In genomic region chr19:1846517-1847205, GRCh38 we compare ENCODE assay signal across 9 cellular contexts. TPM values are rescaled to one million over a fixed set of nuclear protein-coding genes. Genes with fewer than 3 reads are reported as not detected.
DNase-seq lines count a peak whose midpoint lies in the region; ATAC-seq and TF ChIP-seq lines count a peak whose summit lies in the region.
"Had no signal": no experiment of that assay in that cellular context is flagged by ENCODE, and none has a peak within 500 bp of the region (broad histone marks: within the 10 kb centered on the region; RNA-seq: fewer than 3 reads in every experiment).

No MANE protein-coding gene starts in this region.

- CTCF ChIA-PET in activated CD4-positive, alpha-beta T cell treated with anti-CD3 and anti-CD28 coated beads, Interleukin-2, amount 10 ng/mL, durations not matched to agents 7 days and 5 days (lab: Charles Lee) = interaction anchor here (0.8 to 2.2 kb wide), 3 partner anchors 8 to 20 kb away, joined by 3 to 9 read pairs (median 5); no protein-coding TSS in a partner anchor

- intact Hi-C loops in activated T-helper 1 cell treated with anti-CD3 and anti-CD28 coated beads, Interleukin-12 subunit alpha, Interleukin-12 subunit beta, Interleukin-2, Interleukin-4 antibody, amounts not matched to agents 30 ng/mL and 10 ng/mL and 1 ng/mL, durations not matched to agents 14 hours and 24 hours and 36 hours (cut with micrococcal nuclease) = no loop called here

- H3K9me3 ChIP-seq in iPS-18c (ENCODE audit: control insufficient read depth, insufficient read depth, low read length) = no peaks in the 10 kb centered on the region

- peak overlapping the region; percentile 86 for H3K4me3 Mint-ChIP-seq in activated CD4-positive, alpha-beta T cell treated with anti-CD3 and anti-CD28 coated beads, Interleukin-2, amount 10 ng/mL, durations not matched to agents 7 days and 5 days
- H3K4me3 Mint-ChIP-seq in activated T-helper 1 cell treated with anti-CD3 and anti-CD28 coated beads, Interleukin-12 subunit alpha, Interleukin-12 subunit beta, Interleukin-2, Interleukin-4 antibody, amounts not matched to agents 30 ng/mL and 10 ng/mL and 1 ng/mL, durations not matched to agents 14 hours and 24 hours and 36 hours = peak overlapping the region; percentile 92
- H3K4me3 Mint-ChIP-seq in stimulated activated naive CD8-positive, alpha-beta T cell treated with anti-CD3 and anti-CD28 coated beads, Interleukin-15, amount 100 ng/mL, for 72 hours = peak overlapping the region; percentile 91 to 94

- no peak for TF ChIP-seq CTCF in GM13976 (IDR thresholded peaks at IDR 0.05; ENCODE audit: borderline replicate concordance, control extremely low read depth, extremely low read depth, insufficient read depth, missing control alignments)

- H3K36me3 Mint-ChIP-seq in activated CD4-positive, alpha-beta T cell treated with anti-CD3 and anti-CD28 coated beads, Interleukin-2, amount 10 ng/mL, durations not matched to agents 7 days and 5 days (ENCODE audit: low read depth) = peaks cover 12% of the 10 kb centered on the region
- peaks cover 8% of the 10 kb centered on the region for H3K36me3 Mint-ChIP-seq in activated T-helper 1 cell treated with anti-CD3 and anti-CD28 coated beads, Interleukin-12 subunit alpha, Interleukin-12 subunit beta, Interleukin-2, Interleukin-4 antibody, amounts not matched to agents 30 ng/mL and 10 ng/mL and 1 ng/mL, durations not matched to agents 14 hours and 24 hours and 36 hours (ENCODE audit: low read depth)

- in situ Hi-C loops in GM13976 (cut with MboI; ENCODE audit: low sequenced_read_pairs, unreplicated experiment) = no loop called here

- POLR2A ChIA-PET in activated CD4-positive, alpha-beta T cell treated with anti-CD3 and anti-CD28 coated beads, Interleukin-2, amount 10 ng/mL, durations not matched to agents 7 days and 5 days (lab: Charles Lee) = no interaction called here

- DNase-seq in activated CD4-positive, alpha-beta T cell treated with anti-CD3 and anti-CD28 coated beads, Interleukin-2, amount 10 ng/mL, durations not matched to agents 7 days and 5 days = no peak
- DNase-seq in activated CD4-positive, alpha-beta T cell treated with anti-CD3 and anti-CD28 coated beads, Interleukin-2, amount 50 U/mL, for 48 hours = no peak
- DNase-seq in activated T-helper 1 cell treated with anti-CD3 and anti-CD28 coated beads, Interleukin-12 subunit alpha, Interleukin-12 subunit beta, Interleukin-2, Interleukin-4 antibody, amounts not matched to agents 30 ng/mL and 10 ng/mL and 1 ng/mL, durations not matched to agents 14 hours and 24 hours and 36 hours (ENCODE audit: low spot score) = no peak
- DNase-seq in stimulated activated naive CD8-positive, alpha-beta T cell treated with anti-CD3 and anti-CD28 coated beads, Interleukin-15, amount 100 ng/mL, for 72 hours = no peak
- no peak for DNase-seq in NCI-H2196 treated with DMSO at 0.1 percent for 48 hours (lab: John Stamatoyannopoulos, UW; ENCODE audit: unreplicated experiment)
- no peak for DNase-seq in GM13976 (ENCODE audit: low spot score)
- DNase-seq: NCI-H2171 treated with DMSO at 0.1 percent for 48 hours had no signal

- H3K27me3 Mint-ChIP-seq in activated CD4-positive, alpha-beta T cell treated with anti-CD3 and anti-CD28 coated beads, Interleukin-2, amount 10 ng/mL, durations not matched to agents 7 days and 5 days = no peaks in the 10 kb centered on the region
- H3K27me3 Mint-ChIP-seq in activated T-helper 1 cell treated with anti-CD3 and anti-CD28 coated beads, Interleukin-12 subunit alpha, Interleukin-12 subunit beta, Interleukin-2, Interleukin-4 antibody, amounts not matched to agents 30 ng/mL and 10 ng/mL and 1 ng/mL, durations not matched to agents 14 hours and 24 hours and 36 hours (ENCODE audit: insufficient read depth) = no peaks in the 10 kb centered on the region
- no peaks in the 10 kb centered on the region for H3K27me3 Mint-ChIP-seq in stimulated activated naive CD8-positive, alpha-beta T cell treated with anti-CD3 and anti-CD28 coated beads, Interleukin-15, amount 100 ng/mL, for 72 hours

- ATAC-seq in stimulated activated naive CD8-positive, alpha-beta T cell treated with anti-CD3 and anti-CD28 coated beads, Interleukin-15, amount 100 ng/mL, for 72 hours = no peak
- ATAC-seq in GM18870 (IDR thresholded peaks at IDR 0.05; ENCODE audit: unreplicated experiment) = no peak

- peaks cover 48% of the 10 kb centered on the region for H3K4me1 Mint-ChIP-seq in activated CD4-positive, alpha-beta T cell treated with anti-CD3 and anti-CD28 coated beads, Interleukin-2, amount 10 ng/mL, durations not matched to agents 7 days and 5 days
- peaks cover 33% of the 10 kb centered on the region for H3K4me1 Mint-ChIP-seq in activated T-helper 1 cell treated with anti-CD3 and anti-CD28 coated beads, Interleukin-12 subunit alpha, Interleukin-12 subunit beta, Interleukin-2, Interleukin-4 antibody, amounts not matched to agents 30 ng/mL and 10 ng/mL and 1 ng/mL, durations not matched to agents 14 hours and 24 hours and 36 hours (ENCODE audit: low read depth)
- H3K4me1 Mint-ChIP-seq in stimulated activated naive CD8-positive, alpha-beta T cell treated with anti-CD3 and anti-CD28 coated beads, Interleukin-15, amount 100 ng/mL, for 72 hours = peaks cover 84% of the 10 kb centered on the region

- H3K27ac Mint-ChIP-seq in activated CD4-positive, alpha-beta T cell treated with anti-CD3 and anti-CD28 coated beads, Interleukin-2, amount 10 ng/mL, durations not matched to agents 7 days and 5 days = peak overlapping the region; percentile 95
- H3K27ac Mint-ChIP-seq in activated T-helper 1 cell treated with anti-CD3 and anti-CD28 coated beads, Interleukin-12 subunit alpha, Interleukin-12 subunit beta, Interleukin-2, Interleukin-4 antibody, amounts not matched to agents 30 ng/mL and 10 ng/mL and 1 ng/mL, durations not matched to agents 14 hours and 24 hours and 36 hours = peak overlapping the region; percentile 98
- peak overlapping the region; percentile 82 to 99 for H3K27ac Mint-ChIP-seq in stimulated activated naive CD8-positive, alpha-beta T cell treated with anti-CD3 and anti-CD28 coated beads, Interleukin-15, amount 100 ng/mL, for 72 hours

- H3K4me3 ChIP-seq in iPS-18c (ENCODE audit: insufficient read depth, low read depth, low read length) = peak overlapping the region; percentile 93

- H3K9me3 Mint-ChIP-seq in activated CD4-positive, alpha-beta T cell treated with anti-CD3 and anti-CD28 coated beads, Interleukin-2, amount 10 ng/mL, durations not matched to agents 7 days and 5 days = no peaks in the 10 kb centered on the region
- no peaks in the 10 kb centered on the region for H3K9me3 Mint-ChIP-seq in activated T-helper 1 cell treated with anti-CD3 and anti-CD28 coated beads, Interleukin-12 subunit alpha, Interleukin-12 subunit beta, Interleukin-2, Interleukin-4 antibody, amounts not matched to agents 30 ng/mL and 10 ng/mL and 1 ng/mL, durations not matched to agents 14 hours and 24 hours and 36 hours
- no peaks in the 10 kb centered on the region for H3K9me3 Mint-ChIP-seq in stimulated activated naive CD8-positive, alpha-beta T cell treated with anti-CD3 and anti-CD28 coated beads, Interleukin-15, amount 100 ng/mL, for 72 hours

RNA-seq across cellular contexts. Expression of gene REXO1, which starts 1.6 kb away (rescaled TPM):
- 10 to 100 TPM; 44.2 to 54.7 TPM for total RNA-seq in activated CD4-positive, alpha-beta T cell treated with anti-CD3 and anti-CD28 coated beads, Interleukin-2, amount 10 ng/mL, durations not matched to agents 7 days and 5 days
- total RNA-seq in activated T-helper 1 cell treated with anti-CD3 and anti-CD28 coated beads, Interleukin-12 subunit alpha, Interleukin-12 subunit beta, Interleukin-2, Interleukin-4 antibody, amounts not matched to agents 30 ng/mL and 10 ng/mL and 1 ng/mL, durations not matched to agents 14 hours and 24 hours and 36 hours = 64.5 and 70.5 TPM in 2 replicates

RNA-seq across cellular contexts. Expression of gene KLF16, which starts 16.7 kb away (rescaled TPM):
- total RNA-seq in activated CD4-positive, alpha-beta T cell treated with anti-CD3 and anti-CD28 coated beads, Interleukin-2, amount 10 ng/mL, durations not matched to agents 7 days and 5 days = 10 to 100 TPM; 24.0 to 25.5 TPM
- 34.5 and 39.1 TPM in 2 replicates for total RNA-seq in activated T-helper 1 cell treated with anti-CD3 and anti-CD28 coated beads, Interleukin-12 subunit alpha, Interleukin-12 subunit beta, Interleukin-2, Interleukin-4 antibody, amounts not matched to agents 30 ng/mL and 10 ng/mL and 1 ng/mL, durations not matched to agents 14 hours and 24 hours and 36 hours

RNA-seq across cellular contexts. Expression of gene ATP8B3, which starts 34.6 kb away (rescaled TPM):
- 10 to 100 TPM; 22.2 to 28.8 TPM for total RNA-seq in activated CD4-positive, alpha-beta T cell treated with anti-CD3 and anti-CD28 coated beads, Interleukin-2, amount 10 ng/mL, durations not matched to agents 7 days and 5 days
- total RNA-seq in activated T-helper 1 cell treated with anti-CD3 and anti-CD28 coated beads, Interleukin-12 subunit alpha, Interleukin-12 subunit beta, Interleukin-2, Interleukin-4 antibody, amounts not matched to agents 30 ng/mL and 10 ng/mL and 1 ng/mL, durations not matched to agents 14 hours and 24 hours and 36 hours = 4.1 and 5.0 TPM in 2 replicates

RNA-seq across cellular contexts. Expression of gene ABHD17A, which starts 38.6 kb away (rescaled TPM):
- 100 to 1,000 TPM; 180 TPM for total RNA-seq in activated CD4-positive, alpha-beta T cell treated with anti-CD3 and anti-CD28 coated beads, Interleukin-2, amount 10 ng/mL, durations not matched to agents 7 days and 5 days
- 115 TPM in 2 replicates for total RNA-seq in activated T-helper 1 cell treated with anti-CD3 and anti-CD28 coated beads, Interleukin-12 subunit alpha, Interleukin-12 subunit beta, Interleukin-2, Interleukin-4 antibody, amounts not matched to agents 30 ng/mL and 10 ng/mL and 1 ng/mL, durations not matched to agents 14 hours and 24 hours and 36 hours

RNA-seq across cellular contexts. Expression of gene ADAT3, which starts 58.5 kb away (rescaled TPM):
- 10 to 100 TPM; 10.6 to 13.3 TPM for total RNA-seq in activated CD4-positive, alpha-beta T cell treated with anti-CD3 and anti-CD28 coated beads, Interleukin-2, amount 10 ng/mL, durations not matched to agents 7 days and 5 days
- total RNA-seq in activated T-helper 1 cell treated with anti-CD3 and anti-CD28 coated beads, Interleukin-12 subunit alpha, Interleukin-12 subunit beta, Interleukin-2, Interleukin-4 antibody, amounts not matched to agents 30 ng/mL and 10 ng/mL and 1 ng/mL, durations not matched to agents 14 hours and 24 hours and 36 hours = 8.4 and 9.6 TPM in 2 replicates
